Comparison of ENCODE assay signal across 8 cellular contexts in the genomic region with DNA sequence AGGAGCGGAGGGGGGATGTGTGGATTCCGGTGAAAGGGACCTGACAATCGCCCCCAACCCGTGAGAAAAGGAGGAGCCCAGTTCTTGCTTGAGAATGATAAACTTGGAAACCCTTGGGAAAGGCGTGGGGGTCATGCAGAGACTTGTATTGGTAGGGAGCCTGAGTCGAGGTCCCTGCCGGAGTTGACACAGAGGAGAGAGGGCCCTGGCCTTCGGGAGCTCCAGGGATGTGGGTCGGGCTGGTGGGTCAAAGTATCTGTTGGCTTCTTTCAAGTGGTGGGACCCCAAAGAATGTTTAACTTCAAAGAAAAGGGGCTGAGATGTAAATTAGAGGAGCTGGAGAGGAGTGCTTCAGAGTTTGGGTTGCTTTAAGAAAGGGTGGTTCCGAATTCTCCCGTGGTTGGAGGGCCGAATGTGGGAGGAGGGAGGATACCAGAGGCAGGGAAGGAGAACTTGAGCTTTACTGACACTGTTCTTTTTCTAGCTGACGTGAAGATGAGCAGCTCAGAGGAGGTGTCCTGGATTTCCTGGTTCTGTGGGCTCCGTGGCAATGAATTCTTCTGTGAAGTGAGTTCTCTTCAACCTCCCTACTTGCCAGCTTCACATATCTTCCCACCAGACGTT. TPM values are rescaled to one million over a fixed set of nuclear protein-coding genes. Genes with fewer than 3 reads are reported as not detected.
DNase-seq lines count a peak whose midpoint lies in the region; ATAC-seq, FAIRE-seq and TF ChIP-seq lines count a peak whose summit lies in the region.

No MANE protein-coding gene starts in this region.

- no peak for TF ChIP-seq POLR2A in GM12892 (IDR thresholded peaks at IDR 0.05; ENCODE audit: low read depth, low read length)

- H3K27ac Mint-ChIP-seq in Calu3 (ENCODE audit: unreplicated experiment) = peak overlapping the region; percentile 91

- H3K9me3 Mint-ChIP-seq in Calu3 (ENCODE audit: low read depth, unreplicated experiment) = no peaks in the 10 kb centered on the region

- H3K27me3 Mint-ChIP-seq in Calu3 (ENCODE audit: unreplicated experiment) = no peaks in the 10 kb centered on the region

- TF ChIP-seq CTCF in Calu3 (IDR thresholded peaks at IDR 0.05; ENCODE audit: unreplicated experiment) (no peak), PC-3 (conservative IDR thresholded peaks at IDR 0.05; ENCODE audit: low read depth, low read length) (no peak), parathyroid adenoma (IDR thresholded peaks at IDR 0.05) (no peak)

- POLR2A ChIA-PET in PC-3 (lab: Charles Lee; ENCODE audit: unreplicated experiment) = interaction anchor here (0.7 kb wide), 1 partner anchor 55 kb away, joined by 6 read pairs; the partner anchor contains the start of gene LY6G6C

- peak overlapping the region; percentile 92 for H3K4me3 ChIP-seq in PC-3 (ENCODE audit: low read length)
- peak overlapping the region; percentile 99 for H3K4me3 ChIP-seq in parathyroid adenoma (ENCODE audit: low read depth, low read length)

- H3K9ac ChIP-seq in PC-3 (ENCODE audit: low read length) (peak overlapping the region; percentile 96), parathyroid adenoma (peak overlapping the region; percentile 91)

- H3F3A ChIP-seq in PC-3 (ENCODE audit: low read length, unreplicated experiment) = no peaks in the 10 kb centered on the region

- H3K36me3 Mint-ChIP-seq in Calu3 (ENCODE audit: insufficient read depth, unreplicated experiment) = peaks cover 94% of the 10 kb centered on the region

- intact Hi-C loops in Calu3 (cut with micrococcal nuclease; ENCODE audit: unreplicated experiment) = no loop called here
- intact Hi-C loops in PC-3 (cut with micrococcal nuclease) = loop anchor here (5.0 kb wide), 1 partner anchor 119 kb away; the partner anchor contains the start of genes ATP6V1G2 and NFKBIL1

- H3K36me3 ChIP-seq in PC-3 (ENCODE audit: low read depth, low read length) (peaks cover 42% of the 10 kb centered on the region), parathyroid adenoma (ENCODE audit: control insufficient read depth, insufficient read depth, low read length) (no peaks in the 10 kb centered on the region)

- H3K4me1 ChIP-seq in PC-3 (ENCODE audit: insufficient read depth, low read length) (peaks cover 22% of the 10 kb centered on the region), parathyroid adenoma (peaks cover 8% of the 10 kb centered on the region)

- H3K4me2 ChIP-seq in PC-3 (ENCODE audit: low read length) (peak overlapping the region; percentile 99), parathyroid adenoma (ENCODE audit: low read length) (peak overlapping the region; percentile 98)

- no peaks in the 10 kb centered on the region for H4K20me1 ChIP-seq in PC-3 (ENCODE audit: low read length)

- CTCF ChIA-PET in Calu3 (lab: Charles Lee) (interaction anchor here (0.6 to 2.5 kb wide), 2 partner anchors 14 to 1786 kb away, joined by 4 to 23 read pairs; partner anchors contain the start of gene BAG6), PC-3 (lab: Charles Lee) (interaction anchor here (0.6 kb wide), 1 partner anchor 75 kb away, joined by 5 read pairs; no protein-coding TSS in a partner anchor)

- FAIRE-seq in GM12892 (lab: Jason Lieb, UNC) = no peak

- H3K4me3 Mint-ChIP-seq in Calu3 (ENCODE audit: low read depth, unreplicated experiment) = peak overlapping the region; percentile 92

- H3K9me3 ChIP-seq in PC-3 (ENCODE audit: low read length) = no peaks in the 10 kb centered on the region
- H3K9me3 ChIP-seq in parathyroid adenoma (ENCODE audit: control insufficient read depth, low read length) = no peaks in the 10 kb centered on the region

- BruUV-seq in Calu3 (replicated peaks; lab: Mats Ljungman, UMichigan) = no TSS peak
- TSS peak; percentile 44 for BruUV-seq in PC-3 (replicated peaks; lab: Mats Ljungman, UMichigan)

- ATAC-seq in PC-3 (no peak), GM21390 (IDR thresholded peaks at IDR 0.05; ENCODE audit: unreplicated experiment) (no peak), HG03135 (IDR thresholded peaks at IDR 0.05; ENCODE audit: unreplicated experiment) (no peak)

- no peaks in the 10 kb centered on the region for H3K9me2 ChIP-seq in PC-3 (replicated peaks; ENCODE audit: low read length)

- H3K79me2 ChIP-seq in PC-3 (ENCODE audit: low read length) (peaks cover 52% of the 10 kb centered on the region), parathyroid adenoma (peaks cover 18% of the 10 kb centered on the region)

- peaks cover 49% of the 10 kb centered on the region for H3K4me1 Mint-ChIP-seq in Calu3 (ENCODE audit: low read depth, unreplicated experiment)

- DNase-seq in Calu3 (no peak), PC-3 (no peak), epithelial cell of prostate (ENCODE audit: low read depth, low spot score) (no peak), SK-N-DZ (ENCODE audit: low spot score) (no peak), GM12892 (ENCODE audit: insufficient read length) (no peak)

- peak overlapping the region; percentile 69 for H2AFZ ChIP-seq in PC-3 (ENCODE audit: low read length)
- H2AFZ ChIP-seq in parathyroid adenoma = peak overlapping the region; percentile 92

- H3K27ac ChIP-seq in PC-3 (ENCODE audit: low read length) (peak overlapping the region; percentile 40), epithelial cell of prostate (peak overlapping the region; percentile 89), parathyroid adenoma (peak overlapping the region; percentile 99)

- H3K27me3 ChIP-seq in PC-3 (ENCODE audit: low read length) = no peaks in the 10 kb centered on the region
- no peaks in the 10 kb centered on the region for H3K27me3 ChIP-seq in parathyroid adenoma (ENCODE audit: control insufficient read depth, insufficient read depth, low read length)

RNA-seq across cellular contexts. Expression of gene CSNK2B, which starts 0.6 kb away (rescaled TPM):
- total RNA-seq in Calu3 (2022) = 337 and 357 TPM in 2 replicates
- total RNA-seq in PC-3 (2014; rRNA removed) = 227 and 267 TPM in 2 replicates
- polyA plus RNA-seq in SK-N-DZ (2014; cell fraction: cytosol; rRNA removed) = 239 and 248 TPM in 2 replicates
- 268 and 370 TPM in 2 replicates for polyA plus RNA-seq in SK-N-DZ (2014; cell fraction: nucleus; rRNA removed)
- polyA plus RNA-seq in GM12892 (2012; ENCODE audit: missing spikeins) = 201 TPM

RNA-seq across cellular contexts. Expression of gene GPANK1, which starts 1.7 kb away (rescaled TPM):
- total RNA-seq in Calu3 (2022) (32.2 and 35.6 TPM in 2 replicates), PC-3 (2014; rRNA removed) (11.8 and 14.9 TPM in 2 replicates)
- polyA plus RNA-seq in SK-N-DZ (2014; cell fraction: cytosol; rRNA removed) = 33.5 and 38.9 TPM in 2 replicates
- 21.0 and 25.2 TPM in 2 replicates for polyA plus RNA-seq in SK-N-DZ (2014; cell fraction: nucleus; rRNA removed)
- polyA plus RNA-seq in GM12892 (2012; ENCODE audit: missing spikeins) = 16.4 TPM

RNA-seq across cellular contexts. Expression of gene LY6G5B, which starts 3.3 kb away (rescaled TPM):
- total RNA-seq in Calu3 (2022) = 44.6 and 45.1 TPM in 2 replicates
- total RNA-seq in PC-3 (2014; rRNA removed) = 5.0 and 5.3 TPM in 2 replicates
- 4.6 and 4.9 TPM in 2 replicates for polyA plus RNA-seq in SK-N-DZ (2014; cell fraction: cytosol; rRNA removed)
- polyA plus RNA-seq in SK-N-DZ (2014; cell fraction: nucleus; rRNA removed) = 51.6 and 86.2 TPM in 2 replicates
- 14.6 TPM for polyA plus RNA-seq in GM12892 (2012; ENCODE audit: missing spikeins)

RNA-seq across cellular contexts. Expression of gene C6orf47, which starts 5.9 kb away (rescaled TPM):
- total RNA-seq in Calu3 (2022) = 40.3 and 42.9 TPM in 2 replicates
- 26.3 and 33.2 TPM in 2 replicates for total RNA-seq in PC-3 (2014; rRNA removed)
- 11.7 and 16.5 TPM in 2 replicates for polyA plus RNA-seq in SK-N-DZ (2014; cell fraction: cytosol; rRNA removed)
- 6.7 and 7.3 TPM in 2 replicates for polyA plus RNA-seq in SK-N-DZ (2014; cell fraction: nucleus; rRNA removed)
- polyA plus RNA-seq in GM12892 (2012; ENCODE audit: missing spikeins) = 10.5 TPM

RNA-seq across cellular contexts. Expression of gene APOM, which starts 10.8 kb away (rescaled TPM):
- total RNA-seq in Calu3 (2022) (2.6 and 3.6 TPM in 2 replicates), PC-3 (2014; rRNA removed) (1.6 and 2.2 TPM in 2 replicates)
- 0.46 and 4.3 TPM in 2 replicates for polyA plus RNA-seq in SK-N-DZ (2014; cell fraction: cytosol; rRNA removed)
- 1.2 and 4.1 TPM in 2 replicates for polyA plus RNA-seq in SK-N-DZ (2014; cell fraction: nucleus; rRNA removed)
- polyA plus RNA-seq in GM12892 (2012; ENCODE audit: missing spikeins) = 5.6 TPM

Comparison
In these comparisons a context has a peak if more than half of its experiments do, and no peak if none do; other contexts are left out.
1. H3K27ac ChIP-seq: peak in every context shown above with its lines; median percentile 99 in parathyroid adenoma; 89 in epithelial cell of prostate; 40 in PC-3.